Comparison of ENCODE assay signal across 19 cellular contexts in the genomic region with DNA sequence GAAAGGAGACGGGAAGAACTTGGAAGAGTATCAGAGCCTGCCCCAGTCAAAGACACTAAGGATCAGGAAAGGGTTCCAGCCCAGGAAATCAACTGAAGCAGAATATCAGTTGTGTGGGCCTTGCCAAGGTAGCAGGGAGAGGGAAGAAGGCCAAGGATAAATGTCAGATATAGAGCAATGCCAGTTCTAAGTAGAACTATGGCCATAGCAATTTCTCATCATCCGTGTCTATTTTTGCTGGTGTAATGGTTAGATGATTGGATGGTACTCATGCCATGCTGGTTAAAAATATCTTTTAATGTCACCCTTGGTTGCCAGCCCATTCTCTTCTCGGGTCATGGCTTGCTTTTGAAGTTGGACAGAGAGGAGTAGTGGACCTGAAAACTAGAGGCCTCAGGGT. TPM values are rescaled to one million over a fixed set of nuclear protein-coding genes. Genes with fewer than 3 reads are reported as not detected.
DNase-seq lines count a peak whose midpoint lies in the region; ATAC-seq, FAIRE-seq and TF ChIP-seq lines count a peak whose summit lies in the region.
"Had no signal": no experiment of that assay in that cellular context is flagged by ENCODE, and none has a peak within 500 bp of the region (broad histone marks: within the 10 kb centered on the region; RNA-seq: fewer than 3 reads in every experiment).

No MANE protein-coding gene starts in this region.

- H3K4me1 ChIP-seq in heart left ventricle: peaks cover 0 to 11% (median 0%) of the 10 kb centered on the region in 12 donors
- H3K4me1 ChIP-seq in right atrium auricular region: peaks cover 0 to 5% of the 10 kb centered on the region in 2 donors
- peaks cover 12 to 13% (median 13%) of the 10 kb centered on the region in 3 donors for H3K4me1 ChIP-seq in skeletal muscle tissue (ENCODE audit: control insufficient read depth in 3 of 3, insufficient read depth in 3 of 3, low read length in 3 of 3)
- H3K4me1 ChIP-seq: BE2C had no signal

- 46 to 74% (median 67%) methylated on average over 3 of the region's 3 CpGs for WGBS in heart left ventricle, 4 donors

- H3K36me3 ChIP-seq in heart left ventricle (no peaks in the 10 kb centered on the region), right atrium auricular region (no peaks in the 10 kb centered on the region), skeletal muscle tissue (ENCODE audit: control insufficient read depth in 3 of 3, insufficient read depth in 3 of 3, low read length in 3 of 3) (no peaks in the 10 kb centered on the region)
- H3K36me3 ChIP-seq: BE2C had no signal

- no peak overlapping the region for H3K9ac ChIP-seq in skeletal muscle tissue (ENCODE audit: low read depth in 1 of 3, low read length in 3 of 3)

- H3K9me3 ChIP-seq in heart left ventricle (no peaks in the 10 kb centered on the region), right atrium auricular region (no peaks in the 10 kb centered on the region), skeletal muscle tissue (ENCODE audit: control insufficient read depth in 3 of 3, low read length in 3 of 3) (no peaks in the 10 kb centered on the region)
- H3K9me3 ChIP-seq: BE2C had no signal

- no peak for DNase-seq in heart left ventricle
- DNase-seq in right atrium auricular region (ENCODE audit: low spot score): no peak
- peak; percentile 37 for DNase-seq in cerebellum (ENCODE audit: low spot score)
- DNase-seq in myocyte (ENCODE audit: low read depth): peak; percentile 57
- DNase-seq in H54 (ENCODE audit: insufficient read length, low spot score): no peak
- DNase-seq in left lobe of liver (ENCODE audit: low spot score): no peak
- no peak for DNase-seq in A172 (ENCODE audit: low spot score)
- DNase-seq: ACHN; BE2C; CD4-positive, alpha-beta memory T cell; DMS153; DMS79 treated with DMSO at 0.1 percent for 48 hours; GOT3; H9; IMR-90 had no signal

- H3K27ac ChIP-seq in heart left ventricle (no peak overlapping the region), right atrium auricular region (no peak overlapping the region), skeletal muscle tissue (ENCODE audit: low read depth, low read length) (peak overlapping the region; percentile 28)

- no peaks in the 10 kb centered on the region for H3K27me3 ChIP-seq in heart left ventricle
- no peaks in the 10 kb centered on the region for H3K27me3 ChIP-seq in right atrium auricular region
- H3K27me3 ChIP-seq in skeletal muscle tissue (ENCODE audit: control insufficient read depth in 3 of 3, insufficient read depth in 3 of 3, low read length in 3 of 3): no peaks in the 10 kb centered on the region
- H3K27me3 ChIP-seq: BE2C had no signal

- no peak for FAIRE-seq in H54 (lab: Jason Lieb, UNC)
- FAIRE-seq: A204.1, GM12878, HTR-8/SVneo had no signal

- no peak for TF ChIP-seq CTCF in heart left ventricle (IDR thresholded peaks at IDR 0.05)
- no peak for TF ChIP-seq CTCF in right atrium auricular region (IDR thresholded peaks at IDR 0.05)

- H3K4me3 ChIP-seq in heart left ventricle (no peak overlapping the region), right atrium auricular region (no peak overlapping the region), skeletal muscle tissue (ENCODE audit: low read length in 3 of 3) (no peak overlapping the region)
- H3K4me3 ChIP-seq: GM12878 had no signal

- no peak for TF ChIP-seq POLR2A in heart left ventricle (IDR thresholded peaks at IDR 0.05)
- no peak for TF ChIP-seq POLR2A in H54 (IDR thresholded peaks at IDR 0.05; ENCODE audit: low read depth, low read length)

- intact Hi-C loops in heart left ventricle (cut with DNase I): no loop called here

- peak; percentile 23 to 81 (median 61) for ATAC-seq in heart left ventricle
- no peak for ATAC-seq in left lobe of liver
- ATAC-seq: GM12878 had no signal

RNA-seq across cellular contexts. Expression of a gene that starts 41.9 kb away (rescaled TPM):
- total RNA-seq in heart left ventricle (10 to 100 TPM; 18.1 to 38.5 (median 22.8) TPM), right atrium auricular region (10 to 100 TPM; 11.0 to 18.2 TPM), cerebellum (18.3 TPM), myocyte (14.5 and 19.7 TPM in 2 replicates), skeletal muscle tissue (15.1 TPM), left lobe of liver (29.5 TPM)
- polyA plus RNA-seq in heart left ventricle: 10 to 100 TPM in 1 of 2 donors, 1 to 10 TPM in 1; 9.4 to 32.5 TPM
- polyA plus RNA-seq in myocyte (2012): 11.3 TPM
- 29.8 and 37.3 TPM in 2 replicates for total RNA-seq in A172 (2014; rRNA removed; shearing (Covaris generic))

RNA-seq across cellular contexts. Expression of a gene that starts 42.0 kb away (rescaled TPM):
- total RNA-seq in heart left ventricle (1 to 10 TPM; 1.4 to 4.1 (median 3.0) TPM), right atrium auricular region (1 to 10 TPM; 1.9 to 3.3 TPM), cerebellum (19.4 TPM), myocyte (6.2 and 8.2 TPM in 2 replicates), skeletal muscle tissue (6.8 TPM), left lobe of liver (3.7 TPM)
- polyA plus RNA-seq in heart left ventricle: 1 to 10 TPM; 1.5 to 4.4 TPM
- 4.4 TPM for polyA plus RNA-seq in myocyte (2012)
- 7.9 and 8.8 TPM in 2 replicates for total RNA-seq in A172 (2014; rRNA removed; shearing (Covaris generic))

Comparison
In these comparisons a context has a peak if more than half of its experiments do, and no peak if none do; other contexts are left out.
1. DNase-seq: peak in cerebellum (single experiment) and myocyte (single experiment); none in heart left ventricle (0 of 5), right atrium auricular region (single experiment), H54 (single experiment), left lobe of liver (single experiment) and A172 (single experiment).